16 cellular contexts compared by ENCODE assay signal in the genomic region with DNA sequence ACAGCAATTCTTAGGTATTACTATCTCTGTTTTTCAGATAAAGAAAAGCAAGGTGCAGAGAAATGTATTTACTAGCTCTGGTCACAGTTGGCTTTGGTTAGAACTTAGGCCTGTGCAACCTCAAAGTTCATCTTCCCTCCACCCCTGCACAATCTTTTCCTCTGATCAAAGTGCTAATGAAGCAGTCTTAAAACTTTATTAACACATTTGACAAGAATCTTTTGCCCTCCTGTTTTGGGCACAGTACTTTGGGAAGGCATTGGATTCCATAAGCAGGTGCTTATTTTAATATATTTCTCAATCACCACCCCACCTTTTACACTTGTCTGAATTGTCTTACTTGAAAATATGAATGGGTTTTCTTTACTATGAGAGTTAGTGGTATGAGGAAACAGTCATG. TPM values are rescaled to one million over a fixed set of nuclear protein-coding genes. Genes with fewer than 3 reads are reported as not detected.
DNase-seq lines count a peak whose midpoint lies in the region; ATAC-seq and TF ChIP-seq lines count a peak whose summit lies in the region.
"Had no signal": no experiment of that assay in that cellular context is flagged by ENCODE, and none has a peak within 500 bp of the region (broad histone marks: within the 10 kb centered on the region; RNA-seq: fewer than 3 reads in every experiment).

No MANE protein-coding gene starts in this region.

- H3K36me3 Mint-ChIP-seq in CD4-positive, CD25-positive, alpha-beta regulatory T cell = peaks cover 17% of the 10 kb centered on the region
- peaks cover 46% of the 10 kb centered on the region for H3K36me3 Mint-ChIP-seq in activated CD4-positive, alpha-beta memory T cell treated with anti-CD3 and anti-CD28 coated beads, Interleukin-2, amount 10 ng/mL, durations not matched to agents 7 days and 5 days (ENCODE audit: low read depth)

- H3K36me3 ChIP-seq in CD4-positive, CD25-positive, alpha-beta regulatory T cell (ENCODE audit: control insufficient read depth, insufficient read depth, low read length) = peaks cover 9% of the 10 kb centered on the region
- H3K36me3 ChIP-seq in GM06990 (ENCODE audit: control insufficient read depth, insufficient read depth, low read length) = no peaks in the 10 kb centered on the region; the same call in 1 of the 2 replicates
- H3K36me3 ChIP-seq in hepatocyte (replicated peaks; ENCODE audit: insufficient read depth, low read depth) = no peaks in the 10 kb centered on the region

- H3K4me1 Mint-ChIP-seq in CD4-positive, CD25-positive, alpha-beta regulatory T cell = peaks cover 36 to 65% (median 49%) of the 10 kb centered on the region in 4 donors
- H3K4me1 Mint-ChIP-seq in activated CD4-positive, alpha-beta memory T cell treated with anti-CD3 and anti-CD28 coated beads, Interleukin-2, amount 10 ng/mL, durations not matched to agents 7 days and 5 days = peaks cover 53% of the 10 kb centered on the region

- no peaks in the 10 kb centered on the region for H3K27me3 Mint-ChIP-seq in CD4-positive, CD25-positive, alpha-beta regulatory T cell
- H3K27me3 Mint-ChIP-seq in activated CD4-positive, alpha-beta memory T cell treated with anti-CD3 and anti-CD28 coated beads, Interleukin-2, amount 10 ng/mL, durations not matched to agents 7 days and 5 days = no peaks in the 10 kb centered on the region

- no peak for ATAC-seq in CD4-positive, CD25-positive, alpha-beta regulatory T cell (ENCODE audit: low read depth in 2 of 2)
- ATAC-seq in HG03097 (IDR thresholded peaks at IDR 0.05; ENCODE audit: low FRiP score, unreplicated experiment) = no peak
- no peak for ATAC-seq in HG02610 (IDR thresholded peaks at IDR 0.05; ENCODE audit: unreplicated experiment)

- no peaks in the 10 kb centered on the region for H3K9me3 ChIP-seq in CD4-positive, CD25-positive, alpha-beta regulatory T cell (ENCODE audit: control insufficient read depth in 2 of 2, low read length in 2 of 2)
- no peaks in the 10 kb centered on the region for H3K9me3 ChIP-seq in hepatocyte (ENCODE audit: low read depth)
- H3K9me3 ChIP-seq: tibial artery had no signal

- peak overlapping the region; percentile 76 to 91 (median 78) for H3K4me3 Mint-ChIP-seq in CD4-positive, CD25-positive, alpha-beta regulatory T cell
- H3K4me3 Mint-ChIP-seq in activated CD4-positive, alpha-beta memory T cell treated with anti-CD3 and anti-CD28 coated beads, Interleukin-2, amount 10 ng/mL, durations not matched to agents 7 days and 5 days = peak overlapping the region; percentile 47
- H3K4me3 Mint-ChIP-seq: nephron progenitor cell had no signal

- CTCF ChIA-PET in activated CD4-positive, alpha-beta memory T cell treated with anti-CD3 and anti-CD28 coated beads, Interleukin-2, amount 10 ng/mL, durations not matched to agents 7 days and 5 days (lab: Charles Lee) = interaction anchor here (0.7 to 3.1 kb wide), 2 partner anchors 13 to 38 kb away, joined by 3 to 7 read pairs; no protein-coding TSS in a partner anchor

- H3K9me2 ChIP-seq in hepatocyte (replicated peaks; ENCODE audit: insufficient read depth) = no peaks in the 10 kb centered on the region

- peaks cover 60% of the 10 kb centered on the region for H3K4me1 ChIP-seq in CD4-positive, CD25-positive, alpha-beta regulatory T cell (ENCODE audit: control insufficient read depth, insufficient read depth, low read length, poor library complexity, severe bottlenecking)
- peaks cover 17% of the 10 kb centered on the region for H3K4me1 ChIP-seq in hepatocyte (ENCODE audit: insufficient read depth)

- peak overlapping the region; percentile 90 for H3K4me3 ChIP-seq in CD4-positive, CD25-positive, alpha-beta regulatory T cell (ENCODE audit: low read depth, low read length)
- H3K4me3 ChIP-seq in GM06990 (replicated peaks; ENCODE audit: low read depth, low read length) (peak overlapping the region; percentile 20), hepatocyte (no peak overlapping the region)
- H3K4me3 ChIP-seq: coronary artery, tibial artery had no signal

- peaks cover 28% of the 10 kb centered on the region for H3K79me2 ChIP-seq in hepatocyte

- H2AFZ ChIP-seq in hepatocyte = no peak overlapping the region

- POLR2A ChIA-PET in activated CD4-positive, alpha-beta memory T cell treated with anti-CD3 and anti-CD28 coated beads, Interleukin-2, amount 10 ng/mL, durations not matched to agents 7 days and 5 days (lab: Charles Lee) = interaction anchor here (2.0 to 4.2 kb wide), 2 partner anchors 44 to 45 kb away, joined by 16 to 88 read pairs; partner anchors contain the start of gene TWF1

- DNase-seq in CD4-positive, CD25-positive, alpha-beta regulatory T cell = peak in 1 of 3 donors; percentile 26
- no peak for DNase-seq in GM06990 (ENCODE audit: extremely low read depth, insufficient read length)
- no peak for DNase-seq in activated CD4-positive, alpha-beta memory T cell treated with anti-CD3 and anti-CD28 coated beads, Interleukin-2, amount 10 ng/mL, durations not matched to agents 7 days and 5 days
- no peak for DNase-seq in hepatocyte (ENCODE audit: low spot score)
- no peak for DNase-seq in substantia nigra (lab: John Stamatoyannopoulos, UW)
- DNase-seq in NCI-H1092 treated with DMSO at 0.1 percent for 48 hours (lab: John Stamatoyannopoulos, UW) = no peak
- DNase-seq: aorta, NCI-H1092, NCI-H2171, nephron progenitor cell, T1000, tibial artery had no signal

- no peaks in the 10 kb centered on the region for H3K27me3 ChIP-seq in CD4-positive, CD25-positive, alpha-beta regulatory T cell (ENCODE audit: control insufficient read depth, insufficient read depth, low read length)
- H3K27me3 ChIP-seq in GM06990 (replicated peaks; ENCODE audit: control insufficient read depth, insufficient read depth, low read length) (no peaks in the 10 kb centered on the region), hepatocyte (no peaks in the 10 kb centered on the region)
- H3K27me3 ChIP-seq: tibial artery had no signal

- TF ChIP-seq CTCF in GM06990 (IDR thresholded peaks at IDR 0.05; ENCODE audit: insufficient read depth, low read length, poor library complexity, severe bottlenecking) = no peak
- TF ChIP-seq CTCF in hepatocyte (IDR thresholded peaks at IDR 0.05; ENCODE audit: poor library complexity) = no peak

- peak overlapping the region; percentile 41 for H3K27ac ChIP-seq in CD4-positive, CD25-positive, alpha-beta regulatory T cell (ENCODE audit: insufficient read depth, low read length, poor library complexity, severe bottlenecking)
- H3K27ac ChIP-seq in hepatocyte (no peak overlapping the region), substantia nigra (ENCODE audit: low read depth, low read length, poor library complexity, severe bottlenecking) (no peak overlapping the region)
- H3K27ac ChIP-seq: C4-2B, coronary artery, tibial artery had no signal

- H3K9me3 Mint-ChIP-seq in CD4-positive, CD25-positive, alpha-beta regulatory T cell = peaks cover 0 to 2% (median 0%) of the 10 kb centered on the region in 7 donors
- H3K9me3 Mint-ChIP-seq in activated CD4-positive, alpha-beta memory T cell treated with anti-CD3 and anti-CD28 coated beads, Interleukin-2, amount 10 ng/mL, durations not matched to agents 7 days and 5 days = no peaks in the 10 kb centered on the region

- H3K4me2 ChIP-seq in hepatocyte = peak overlapping the region; percentile 80

- H4K20me1 ChIP-seq in hepatocyte (ENCODE audit: insufficient read depth, poor library complexity, severe bottlenecking) = no peaks in the 10 kb centered on the region

- H3K27ac Mint-ChIP-seq in CD4-positive, CD25-positive, alpha-beta regulatory T cell = peak overlapping the region; percentile 71 to 88 (median 84)
- peak overlapping the region; percentile 38 for H3K27ac Mint-ChIP-seq in activated CD4-positive, alpha-beta memory T cell treated with anti-CD3 and anti-CD28 coated beads, Interleukin-2, amount 10 ng/mL, durations not matched to agents 7 days and 5 days
- H3K27ac Mint-ChIP-seq: nephron progenitor cell had no signal

RNA-seq across cellular contexts. Expression of gene IRAK4, which starts 2.8 kb away (rescaled TPM):
- 56.7 TPM for total RNA-seq in CD4-positive, CD25-positive, alpha-beta regulatory T cell
- polyA plus RNA-seq in CD4-positive, CD25-positive, alpha-beta regulatory T cell = 10 to 100 TPM; 25.6 to 40.8 (median 30.0) TPM
- 10 to 100 TPM; 44.3 to 46.0 TPM for total RNA-seq in activated CD4-positive, alpha-beta memory T cell treated with anti-CD3 and anti-CD28 coated beads, Interleukin-2, amount 10 ng/mL, durations not matched to agents 7 days and 5 days
- 15.9 and 21.9 TPM in 2 replicates for total RNA-seq in hepatocyte
- 5.1 and 9.0 TPM in 2 replicates for polyA plus RNA-seq in hepatocyte

RNA-seq across cellular contexts. Expression of gene PUS7L, which starts 2.9 kb away (rescaled TPM):
- total RNA-seq in CD4-positive, CD25-positive, alpha-beta regulatory T cell = 16.1 TPM
- polyA plus RNA-seq in CD4-positive, CD25-positive, alpha-beta regulatory T cell = 10 to 100 TPM; 16.5 to 33.5 (median 27.3) TPM
- total RNA-seq in activated CD4-positive, alpha-beta memory T cell treated with anti-CD3 and anti-CD28 coated beads, Interleukin-2, amount 10 ng/mL, durations not matched to agents 7 days and 5 days = 10 to 100 TPM; 17.1 to 18.8 TPM
- total RNA-seq in hepatocyte = 17.7 and 26.8 TPM in 2 replicates
- polyA plus RNA-seq in hepatocyte = 12.7 and 15.0 TPM in 2 replicates

RNA-seq across cellular contexts. Expression of gene TWF1, which starts 44.6 kb away (rescaled TPM):
- 65.7 TPM for total RNA-seq in CD4-positive, CD25-positive, alpha-beta regulatory T cell
- 10 to 100 TPM; 16.8 to 26.9 (median 19.8) TPM for polyA plus RNA-seq in CD4-positive, CD25-positive, alpha-beta regulatory T cell
- 10 to 100 TPM; 29.1 to 33.6 TPM for total RNA-seq in activated CD4-positive, alpha-beta memory T cell treated with anti-CD3 and anti-CD28 coated beads, Interleukin-2, amount 10 ng/mL, durations not matched to agents 7 days and 5 days
- 144 and 162 TPM in 2 replicates for total RNA-seq in hepatocyte
- 55.3 and 66.0 TPM in 2 replicates for polyA plus RNA-seq in hepatocyte
